Comparison of ENCODE assay signal across 20 cellular contexts in the genomic region with DNA sequence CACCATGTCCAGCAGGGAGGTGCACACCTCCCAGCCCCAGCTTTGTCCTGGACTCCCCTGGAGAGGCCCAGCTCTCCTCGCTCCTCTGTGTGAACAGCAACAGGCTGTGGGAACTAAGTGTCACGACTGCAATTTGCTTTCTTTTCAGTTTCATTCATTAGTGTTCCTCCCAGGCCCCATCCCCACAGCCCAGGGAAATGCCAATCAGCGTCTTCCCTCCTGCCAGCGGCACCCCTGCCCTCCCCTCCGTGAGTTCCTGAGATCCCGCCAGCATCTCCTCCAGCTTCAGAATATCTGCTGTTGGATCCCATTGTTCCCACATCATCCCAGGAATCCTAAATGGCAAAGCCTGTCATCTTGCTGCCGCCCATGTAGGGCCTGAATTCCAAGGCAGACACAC. TPM values are rescaled to one million over a fixed set of nuclear protein-coding genes. Genes with fewer than 3 reads are reported as not detected.
DNase-seq lines count a peak whose midpoint lies in the region; ATAC-seq, FAIRE-seq and TF ChIP-seq lines count a peak whose summit lies in the region.
"Had no signal": no experiment of that assay in that cellular context is flagged by ENCODE, and none has a peak within 500 bp of the region (broad histone marks: within the 10 kb centered on the region; RNA-seq: fewer than 3 reads in every experiment).

No MANE protein-coding gene starts in this region.

- TF ChIP-seq POLR2A in A549 (IDR thresholded peaks at IDR 0.05; ENCODE audit: low read length) (0 out of 2 replicates have a peak, but pooled peaks have one; percentile 9), spleen (IDR thresholded peaks at IDR 0.05) (no peak)

- no peaks in the 10 kb centered on the region for H3K9me3 Mint-ChIP-seq in endothelial cell (ENCODE audit: unreplicated experiment)
- H3K9me3 Mint-ChIP-seq in activated CD4-positive, alpha-beta memory T cell treated with anti-CD3 and anti-CD28 coated beads, Interleukin-2, amount 10 ng/mL, durations not matched to agents 7 days and 5 days = no peaks in the 10 kb centered on the region
- H3K9me3 Mint-ChIP-seq: GM23338 had no signal

- no peak for ATAC-seq in A549
- ATAC-seq: GM23338, HCT116, K562 had no signal

- TF ChIP-seq CTCF in A549 (IDR thresholded peaks at IDR 0.05) = no peak
- no peak for TF ChIP-seq CTCF in endothelial cell (IDR thresholded peaks at IDR 0.05; ENCODE audit: unreplicated experiment)
- no peak for TF ChIP-seq CTCF in spleen (IDR thresholded peaks at IDR 0.05 in 8 of 11, conservative IDR thresholded peaks at IDR 0.05 in 3 of 11)

- WGBS in A549 (ENCODE audit: missing lambda C conversion rate) = 94% methylated on average over 7 of the region's 7 CpGs
- WGBS in spleen, 5 donors = 84 to 93% (median 91%) methylated on average over 7 of the region's 7 CpGs

- intact Hi-C loops in spleen (cut with DNase I; ENCODE audit: low total_unique reads) = no loop called here

- H3K4me1 ChIP-seq in A549 (peaks cover 12% of the 10 kb centered on the region), NT2/D1 (ENCODE audit: insufficient read depth, insufficient read length) (peaks cover 5% of the 10 kb centered on the region), spleen (peaks cover 0 to 9% (median 0%) of the 10 kb centered on the region in 6 donors)

- H3K27me3 ChIP-seq in NT2/D1 (ENCODE audit: insufficient read depth, insufficient read length) (no peaks in the 10 kb centered on the region), spleen (replicated peaks in 1 of 7) (no peaks in the 10 kb centered on the region)

- no peak for TF ChIP-seq EP300 in A549 (IDR thresholded peaks at IDR 0.05)

- TF ChIP-seq RAD21 in A549 (conservative IDR thresholded peaks at IDR 0.05 in 1 of 2, IDR thresholded peaks at IDR 0.05 in 1 of 2) = no peak

- H3K9me3 ChIP-seq in A549 (no peaks in the 10 kb centered on the region), NT2/D1 (ENCODE audit: insufficient read depth, low read length) (no peaks in the 10 kb centered on the region), spleen (no peaks in the 10 kb centered on the region)

- H3K36me3 ChIP-seq in NT2/D1 (ENCODE audit: insufficient read depth, insufficient read length, low read length) = peaks cover 28% of the 10 kb centered on the region
- H3K36me3 ChIP-seq in spleen = peaks cover 0 to 100% (median 45%) of the 10 kb centered on the region in 6 donors

- POLR2A ChIA-PET in A549 (lab: Yijun Ruan, JAX) = interaction anchor here (1.9 kb wide), 1 partner anchor 12 kb away, joined by 4 read pairs; the partner anchor contains the start of gene RPL26L1
- POLR2A ChIA-PET in activated CD4-positive, alpha-beta memory T cell treated with anti-CD3 and anti-CD28 coated beads, Interleukin-2, amount 10 ng/mL, durations not matched to agents 7 days and 5 days (lab: Charles Lee) = no interaction called here

- H3K4me2 ChIP-seq in A549 = no peak overlapping the region
- H3K4me2 ChIP-seq: GM23338 had no signal

- peak overlapping the region in 1 of 2 experiments; percentile 22; a peak in 2 of 6 replicates for H3K27ac ChIP-seq in A549
- H3K27ac ChIP-seq in spleen = no peak overlapping the region

- H3K27me3 Mint-ChIP-seq in endothelial cell (ENCODE audit: unreplicated experiment) = peaks cover 11% of the 10 kb centered on the region
- no peaks in the 10 kb centered on the region for H3K27me3 Mint-ChIP-seq in activated CD4-positive, alpha-beta memory T cell treated with anti-CD3 and anti-CD28 coated beads, Interleukin-2, amount 10 ng/mL, durations not matched to agents 7 days and 5 days

- H3K4me3 ChIP-seq in A549 = no peak overlapping the region
- no peak overlapping the region for H3K4me3 ChIP-seq in NT2/D1 (ENCODE audit: insufficient read length, low read depth)
- no peak overlapping the region for H3K4me3 ChIP-seq in spleen
- H3K4me3 ChIP-seq: GM23338, K562 had no signal

- peak overlapping the region; percentile 21 for H3K9ac ChIP-seq in NT2/D1 (ENCODE audit: insufficient read length, low read depth)

- no peak overlapping the region for H3K27ac Mint-ChIP-seq in endothelial cell (ENCODE audit: unreplicated experiment)
- no peak overlapping the region for H3K27ac Mint-ChIP-seq in activated CD4-positive, alpha-beta memory T cell treated with anti-CD3 and anti-CD28 coated beads, Interleukin-2, amount 10 ng/mL, durations not matched to agents 7 days and 5 days
- H3K27ac Mint-ChIP-seq: GM23338 had no signal

- FAIRE-seq in A549 (lab: Jason Lieb, UNC) = no peak
- FAIRE-seq: GM12891, GM18507, K562 had no signal

- CTCF ChIA-PET in A549 (lab: Yijun Ruan, JAX) = interaction anchor here (0.5 to 25.8 kb wide), 5 partner anchors 10 to 834 kb away, joined by 3 to 480 read pairs (median 8); partner anchors contain the start of gene RPL26L1
- CTCF ChIA-PET in activated CD4-positive, alpha-beta memory T cell treated with anti-CD3 and anti-CD28 coated beads, Interleukin-2, amount 10 ng/mL, durations not matched to agents 7 days and 5 days (lab: Charles Lee) = no interaction called here

- H3K4me3 Mint-ChIP-seq in endothelial cell (ENCODE audit: unreplicated experiment) = peak overlapping the region; percentile 33
- H3K4me3 Mint-ChIP-seq in activated CD4-positive, alpha-beta memory T cell treated with anti-CD3 and anti-CD28 coated beads, Interleukin-2, amount 10 ng/mL, durations not matched to agents 7 days and 5 days = no peak overlapping the region
- H3K4me3 Mint-ChIP-seq: GM23338 had no signal

- H3K4me1 Mint-ChIP-seq in endothelial cell (ENCODE audit: unreplicated experiment) = peaks cover 6% of the 10 kb centered on the region
- H3K4me1 Mint-ChIP-seq in activated CD4-positive, alpha-beta memory T cell treated with anti-CD3 and anti-CD28 coated beads, Interleukin-2, amount 10 ng/mL, durations not matched to agents 7 days and 5 days = no peaks in the 10 kb centered on the region

- DNase-seq in A549 (ENCODE audit: low read depth in 1 of 2, low spot score in 1 of 2) = no peak
- no peak for DNase-seq in NT2/D1 (ENCODE audit: low read depth, low spot score)
- DNase-seq in endothelial cell (ENCODE audit: low spot score) = no peak
- DNase-seq in spleen = peak; percentile 43
- DNase-seq in NCI-H82 treated with DMSO at 0.1 percent for 48 hours (lab: John Stamatoyannopoulos, UW; ENCODE audit: unreplicated experiment) = no peak
- DNase-seq in activated CD4-positive, alpha-beta memory T cell treated with anti-CD3 and anti-CD28 coated beads, Interleukin-2, amount 10 ng/mL, durations not matched to agents 7 days and 5 days = no peak
- no peak for DNase-seq in LoVo (ENCODE audit: low spot score)
- DNase-seq in epidermal melanocyte (ENCODE audit: insufficient read length, low spot score) = no peak
- DNase-seq: C1 segment of cervical spinal cord, GF-D8, NCI-H1417 treated with DMSO at 0.1 percent for 48 hours, NCI-H1930, NCI-H2171, NCI-H446 treated with DMSO at 0.1 percent for 48 hours, NCI-H748 treated with DMSO at 0.1 percent for 48 hours had no signal

- peaks cover 5% of the 10 kb centered on the region for H3K36me3 Mint-ChIP-seq in endothelial cell (ENCODE audit: low read depth, unreplicated experiment)
- no peaks in the 10 kb centered on the region for H3K36me3 Mint-ChIP-seq in activated CD4-positive, alpha-beta memory T cell treated with anti-CD3 and anti-CD28 coated beads, Interleukin-2, amount 10 ng/mL, durations not matched to agents 7 days and 5 days (ENCODE audit: low read depth)

TF ChIP-seq in A549, 52 proteins besides CTCF, POLR2A, EP300 and RAD21 (continues in another document):
- no peak for TF ChIP-seq HDAC2 (IDR thresholded peaks at IDR 0.05)
- TF ChIP-seq RARB (CRISPR knock-in tag; IDR thresholded peaks at IDR 0.05) = no peak
- TF ChIP-seq, protein P1, sequence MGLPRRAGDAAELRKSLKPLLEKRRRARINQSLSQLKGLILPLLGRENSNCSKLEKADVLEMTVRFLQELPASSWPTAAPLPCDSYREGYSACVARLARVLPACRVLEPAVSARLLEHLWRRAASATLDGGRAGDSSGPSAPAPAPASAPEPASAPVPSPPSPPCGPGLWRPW (IDR thresholded peaks at IDR 0.05) = no peak
- TF ChIP-seq ELK1 (IDR thresholded peaks at IDR 0.05; ENCODE audit: low read depth, low read length) = no peak
- no peak for TF ChIP-seq RCOR1 (IDR thresholded peaks at IDR 0.05; ENCODE audit: low read depth, low read length)
- no peak for TF ChIP-seq CHD2 (IDR thresholded peaks at IDR 0.05; ENCODE audit: low read length, partially characterized antibody)

RNA-seq across cellular contexts. Expression of gene RPL26L1, which starts 13.1 kb away (rescaled TPM):
- polyA plus RNA-seq in A549 (2011; rRNA removed) (109 and 157 TPM in 2 replicates), A549 (2017; fragmentation: RNase III; extraction: RNeasy Plus Mini Kit Qiagen cat#74134 plus additional on column Dnase treatment) (146 to 160 TPM (median 150 TPM) in 3 replicates), spleen (10 to 100 TPM; 31.0 to 56.4 (median 46.4) TPM)
- polyA plus RNA-seq in A549 (2012; cell fraction: cytosol; rRNA removed) = 170 and 222 TPM in 2 replicates
- 83.2 and 128 TPM in 2 replicates for polyA plus RNA-seq in A549 (2012; cell fraction: nucleus; rRNA removed)
- polyA minus RNA-seq in A549 (2011; rRNA and poly(A)+ RNA removed) = 62.0 and 65.1 TPM in 2 replicates
- total RNA-seq in endothelial cell (ENCODE audit: unreplicated experiment) (48.6 TPM), spleen (10 to 100 TPM; 10.6 to 36.8 (median 16.9) TPM)
- total RNA-seq in activated CD4-positive, alpha-beta memory T cell treated with anti-CD3 and anti-CD28 coated beads, Interleukin-2, amount 10 ng/mL, durations not matched to agents 7 days and 5 days = 10 to 100 TPM; 36.2 to 38.7 TPM

RNA-seq across cellular contexts. Expression of gene ATP6V0E1, which starts 37.4 kb away (rescaled TPM):
- polyA plus RNA-seq in A549 (2011; rRNA removed) (297 and 389 TPM in 2 replicates), A549 (2017; fragmentation: RNase III; extraction: RNeasy Plus Mini Kit Qiagen cat#74134 plus additional on column Dnase treatment) (323 to 344 TPM (median 328 TPM) in 3 replicates), spleen (100 to 1,000 TPM; 213 to 314 (median 298) TPM)
- 250 and 288 TPM in 2 replicates for polyA plus RNA-seq in A549 (2012; cell fraction: cytosol; rRNA removed)
- polyA plus RNA-seq in A549 (2012; cell fraction: nucleus; rRNA removed) = 64.3 and 84.3 TPM in 2 replicates
- polyA minus RNA-seq in A549 (2011; rRNA and poly(A)+ RNA removed) = 107 and 112 TPM in 2 replicates
- total RNA-seq in endothelial cell (ENCODE audit: unreplicated experiment) (147 TPM), spleen (100 to 1,000 TPM; 185 to 221 (median 208) TPM)
- total RNA-seq in activated CD4-positive, alpha-beta memory T cell treated with anti-CD3 and anti-CD28 coated beads, Interleukin-2, amount 10 ng/mL, durations not matched to agents 7 days and 5 days = 100 to 1,000 TPM; 163 to 166 TPM
